In the genomic region with DNA sequence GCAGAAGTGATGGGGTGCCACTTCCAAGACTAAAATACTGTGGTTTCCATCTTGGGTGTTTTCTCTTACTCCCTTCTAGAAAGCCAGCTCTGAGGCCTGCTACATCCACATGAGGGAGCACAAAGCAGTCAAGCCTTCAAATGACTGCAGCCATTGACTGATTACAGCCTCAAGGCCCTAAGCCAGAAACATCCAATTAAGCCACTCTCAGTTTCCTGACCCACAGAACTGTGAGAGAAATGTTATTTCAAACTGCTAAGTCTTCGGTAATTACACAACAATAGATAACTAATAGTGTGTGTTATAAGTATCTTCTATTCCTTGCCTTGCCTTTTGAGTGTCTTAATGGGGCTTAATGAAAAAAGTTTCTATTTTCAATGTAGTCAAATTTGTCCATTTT, we compare ENCODE assay signal across 1 cellular context.
TF ChIP-seq lines count a peak whose summit lies in the region.

No MANE protein-coding gene starts in this region.

TF ChIP-seq in GM12878, 131 proteins besides CTCF, POLR2A, EP300 and RAD21 (continued from another document):
- TF ChIP-seq, protein P1, sequence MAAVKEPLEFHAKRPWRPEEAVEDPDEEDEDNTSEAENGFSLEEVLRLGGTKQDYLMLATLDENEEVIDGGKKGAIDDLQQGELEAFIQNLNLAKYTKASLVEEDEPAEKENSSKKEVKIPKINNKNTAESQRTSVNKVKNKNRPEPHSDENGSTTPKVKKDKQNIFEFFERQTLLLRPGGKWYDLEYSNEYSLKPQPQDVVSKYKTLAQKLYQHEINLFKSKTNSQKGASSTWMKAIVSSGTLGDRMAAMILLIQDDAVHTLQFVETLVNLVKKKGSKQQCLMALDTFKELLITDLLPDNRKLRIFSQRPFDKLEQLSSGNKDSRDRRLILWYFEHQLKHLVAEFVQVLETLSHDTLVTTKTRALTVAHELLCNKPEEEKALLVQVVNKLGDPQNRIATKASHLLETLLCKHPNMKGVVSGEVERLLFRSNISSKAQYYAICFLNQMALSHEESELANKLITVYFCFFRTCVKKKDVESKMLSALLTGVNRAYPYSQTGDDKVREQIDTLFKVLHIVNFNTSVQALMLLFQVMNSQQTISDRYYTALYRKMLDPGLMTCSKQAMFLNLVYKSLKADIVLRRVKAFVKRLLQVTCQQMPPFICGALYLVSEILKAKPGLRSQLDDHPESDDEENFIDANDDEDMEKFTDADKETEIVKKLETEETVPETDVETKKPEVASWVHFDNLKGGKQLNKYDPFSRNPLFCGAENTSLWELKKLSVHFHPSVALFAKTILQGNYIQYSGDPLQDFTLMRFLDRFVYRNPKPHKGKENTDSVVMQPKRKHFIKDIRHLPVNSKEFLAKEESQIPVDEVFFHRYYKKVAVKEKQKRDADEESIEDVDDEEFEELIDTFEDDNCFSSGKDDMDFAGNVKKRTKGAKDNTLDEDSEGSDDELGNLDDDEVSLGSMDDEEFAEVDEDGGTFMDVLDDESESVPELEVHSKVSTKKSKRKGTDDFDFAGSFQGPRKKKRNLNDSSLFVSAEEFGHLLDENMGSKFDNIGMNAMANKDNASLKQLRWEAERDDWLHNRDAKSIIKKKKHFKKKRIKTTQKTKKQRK (IDR thresholded peaks at IDR 0.05; ENCODE audit: low read depth, low read length) = no peak
- TF ChIP-seq FOXK2 (IDR thresholded peaks at IDR 0.05) (no peak), MEF2B (IDR thresholded peaks at IDR 0.05; ENCODE audit: partially characterized antibody, poor library complexity, severe bottlenecking) (no peak), SMC3 (IDR thresholded peaks at IDR 0.05; ENCODE audit: borderline replicate concordance, low read length) (peak; percentile 33; the same call in 1 of the 2 replicates)
